Comparison of ENCODE assay signal across 20 cellular contexts in genomic region chr2:22079583-22079982, GRCh38.
A peak's percentile ranks its signal among the peaks of the same experiment; 100 is the strongest.
DNase-seq lines count a peak whose midpoint lies in the region; ATAC-seq, FAIRE-seq and TF ChIP-seq lines count a peak whose summit lies in the region.
"Had no signal": no experiment of that assay in that cellular context is flagged by ENCODE, and none has a peak within 500 bp of the region (broad histone marks: within the 10 kb centered on the region; RNA-seq: fewer than 3 reads in every experiment).

No MANE protein-coding gene starts in this region.

- POLR2A ChIA-PET in GM12878 (lab: Charles Lee) = interaction anchor here (0.6 kb wide), 1 partner anchor 90 kb away, joined by 3 read pairs; no protein-coding TSS in a partner anchor

- no peak for TF ChIP-seq RAD21 in GM12878 (IDR thresholded peaks at IDR 0.05; ENCODE audit: insufficient read depth, low read depth, low read length)

- no peaks in the 10 kb centered on the region for H3K27me3 ChIP-seq in BE2C
- H3K27me3 ChIP-seq in GM12878 (replicated peaks in 1 of 2; ENCODE audit: control insufficient read depth in 2 of 2, insufficient read depth in 2 of 2, low read length in 1 of 2) = no peaks in the 10 kb centered on the region

- no peak for TF ChIP-seq EP300 in GM12878 (IDR thresholded peaks at IDR 0.05; ENCODE audit: borderline replicate concordance in 1 of 2, control insufficient read depth in 1 of 2, low read depth in 2 of 2, low read length in 2 of 2)

- no peaks in the 10 kb centered on the region for H3K36me3 ChIP-seq in BE2C
- H3K36me3 ChIP-seq in GM12878 (ENCODE audit: control insufficient read depth in 2 of 2, insufficient read depth in 2 of 2, low read length in 1 of 2) = no peaks in the 10 kb centered on the region

- WGBS in GM12878 (ENCODE audit: insufficient coverage, insufficient replicate concordance, low lambda C conversion rate, missing lambda C conversion rate) = 10% methylated on average over 3 of the region's 3 CpGs

- SMC1A ChIA-PET in GM12878 (lab: Charles Lee; ENCODE audit: uncharacterized antibody, unreplicated experiment) = interaction anchor here (0.6 to 0.9 kb wide), 2 partner anchors 26 to 282 kb away, joined by 3 read pairs; no protein-coding TSS in a partner anchor

- in situ Hi-C loops in GM12878 (cut with MboI) (no loop called here), GM13976 (cut with MboI; ENCODE audit: low sequenced_read_pairs, unreplicated experiment) (no loop called here)

- intact Hi-C loops in GM12878 (cut with micrococcal nuclease; ENCODE audit: unreplicated experiment) = no loop called here
- intact Hi-C loops in posterior vena cava (cut with DNase I) = no loop called here

- H2AFZ ChIP-seq in GM12878 (ENCODE audit: control insufficient read depth, low read depth, low read length) = no peak overlapping the region
- H2AFZ ChIP-seq: GM23248 had no signal

- H3K9ac ChIP-seq in GM12878 (ENCODE audit: control insufficient read depth, insufficient read depth, low read length) = no peak overlapping the region
- H3K9ac ChIP-seq: GM23248 had no signal

- H3K79me2 ChIP-seq in GM12878 (ENCODE audit: control insufficient read depth, insufficient read depth, low read length) = no peaks in the 10 kb centered on the region

- no TSS peak for BruUV-seq in GM12878 (replicated peaks; lab: Mats Ljungman, UMichigan)

- H3K9me3 ChIP-seq in BE2C (no peaks in the 10 kb centered on the region), GM12878 (replicated peaks; ENCODE audit: control insufficient read depth, insufficient read depth, low read length) (no peaks in the 10 kb centered on the region)

- H3K4me2 ChIP-seq in GM12878 (ENCODE audit: control insufficient read depth, insufficient read depth) = no peak overlapping the region

- H3K4me3 ChIP-seq in BE2C (ENCODE audit: low read depth, low read length) (no peak overlapping the region), GM12878 (no peak overlapping the region)
- H3K4me3 ChIP-seq: GM23248 had no signal

- H3K27ac ChIP-seq in GM12878 (ENCODE audit: control insufficient read depth, insufficient read depth) = no peak overlapping the region
- H3K27ac ChIP-seq: GM23248 had no signal

- ATAC-seq in GM12878 = peak; percentile 52

- no peak for TF ChIP-seq POLR2A in GM12878 (IDR thresholded peaks at IDR 0.05; ENCODE audit: low read depth, low read length)

- RAD21 ChIA-PET in GM12878 (lab: Charles Lee; ENCODE audit: unreplicated experiment) = no interaction called here

- peaks cover 3% of the 10 kb centered on the region for H3K4me1 ChIP-seq in BE2C
- H3K4me1 ChIP-seq in GM12878 (ENCODE audit: control insufficient read depth, insufficient read depth, low read length) = no peaks in the 10 kb centered on the region

- CTCF ChIA-PET in GM12878 (lab: Yijun Ruan, JAX) = no interaction called here

- no peaks in the 10 kb centered on the region for H4K20me1 ChIP-seq in GM12878 (ENCODE audit: control insufficient read depth, insufficient read depth)

- FAIRE-seq in GM12878 (lab: Jason Lieb, UNC) = no peak
- FAIRE-seq: GM12892, GM19239, H1 had no signal

- peak; percentile 12 for DNase-seq in BE2C
- peak; percentile 3 for DNase-seq in RKO (ENCODE audit: low spot score)
- DNase-seq in GM12878 (ENCODE audit: low read depth, low spot score) = no peak
- DNase-seq in activated T-cell treated with anti-CD3 and anti-CD28 coated beads for 4 hours = no peak
- DNase-seq in GM13976 (ENCODE audit: low spot score) = no peak
- no peak for DNase-seq in posterior vena cava (ENCODE audit: low spot score)
- DNase-seq: 8988T; C1 segment of cervical spinal cord; Calu3; CD4-positive, alpha-beta memory T cell; COR-L47; DMS53; DMS79 treated with DMSO at 0.1 percent for 48 hours; GF-D8; GM23248; H7; HCEC 1CT had no signal

- TF ChIP-seq CTCF in BE2C (IDR thresholded peaks at IDR 0.05; ENCODE audit: low read depth, low read length) = no peak
- TF ChIP-seq CTCF in GM12878 (IDR thresholded peaks at IDR 0.05 in 2 of 3, conservative IDR thresholded peaks at IDR 0.05 in 1 of 3; ENCODE audit: control insufficient read depth in 2 of 3, extremely low read depth in 1 of 3, insufficient read depth in 1 of 3, low read depth in 3 of 3, low read length in 3 of 3) = no peak
- TF ChIP-seq CTCF in GM13976 (IDR thresholded peaks at IDR 0.05; ENCODE audit: borderline replicate concordance, control extremely low read depth, extremely low read depth, insufficient read depth, missing control alignments) = no peak

TF ChIP-seq in GM12878, 131 proteins besides CTCF, POLR2A, EP300 and RAD21:
- TF ChIP-seq JUNB (IDR thresholded peaks at IDR 0.05) (0 out of 2 replicates have a peak, but pooled peaks have one; percentile 8), IRF4 (IDR thresholded peaks at IDR 0.05; ENCODE audit: low read depth, low read length) (no peak), SMC3 (IDR thresholded peaks at IDR 0.05; ENCODE audit: borderline replicate concordance, low read length) (no peak), FOXK2 (IDR thresholded peaks at IDR 0.05) (no peak), PBX3 (IDR thresholded peaks at IDR 0.05; ENCODE audit: insufficient replicate concordance, low read depth, low read length) (no peak), ZNF217 (IDR thresholded peaks at IDR 0.05) (no peak), BCL11A (IDR thresholded peaks at IDR 0.05; ENCODE audit: low read depth, low read length) (no peak; the same call in 1 of the 2 replicates), WRNIP1 (IDR thresholded peaks at IDR 0.05; ENCODE audit: borderline replicate concordance, low read depth, low read length) (no peak), SIN3A (IDR thresholded peaks at IDR 0.05; ENCODE audit: low read depth, low read length) (no peak), SMARCA5 (IDR thresholded peaks at IDR 0.05) (no peak), BCL3 (IDR thresholded peaks at IDR 0.05; ENCODE audit: borderline replicate concordance, insufficient read depth, low read depth, low read length, poor library complexity, severe bottlenecking) (peak; percentile 31), RAD51 (IDR thresholded peaks at IDR 0.05) (no peak), RCOR1 (conservative IDR thresholded peaks at IDR 0.05; ENCODE audit: low read depth, low read length) (no peak), ZBTB11 (CRISPR knock-in tag; IDR thresholded peaks at IDR 0.05) (no peak), PKNOX1 (IDR thresholded peaks at IDR 0.05) (peak; percentile 38; the same call in 1 of the 2 replicates)
TF ChIP-seq in GM12878: peak in this region for 3.

Comparison
In these comparisons a context has a peak if more than half of its experiments do, and no peak if none do; other contexts are left out.
1. DNase-seq: peak in BE2C (single experiment) and RKO (single experiment); none in GM12878 (single experiment), activated T-cell treated with anti-CD3 and anti-CD28 coated beads for 4 hours (single experiment), GM13976 (single experiment) and posterior vena cava (single experiment).